8 cellular contexts compared by ENCODE assay signal in the genomic region with DNA sequence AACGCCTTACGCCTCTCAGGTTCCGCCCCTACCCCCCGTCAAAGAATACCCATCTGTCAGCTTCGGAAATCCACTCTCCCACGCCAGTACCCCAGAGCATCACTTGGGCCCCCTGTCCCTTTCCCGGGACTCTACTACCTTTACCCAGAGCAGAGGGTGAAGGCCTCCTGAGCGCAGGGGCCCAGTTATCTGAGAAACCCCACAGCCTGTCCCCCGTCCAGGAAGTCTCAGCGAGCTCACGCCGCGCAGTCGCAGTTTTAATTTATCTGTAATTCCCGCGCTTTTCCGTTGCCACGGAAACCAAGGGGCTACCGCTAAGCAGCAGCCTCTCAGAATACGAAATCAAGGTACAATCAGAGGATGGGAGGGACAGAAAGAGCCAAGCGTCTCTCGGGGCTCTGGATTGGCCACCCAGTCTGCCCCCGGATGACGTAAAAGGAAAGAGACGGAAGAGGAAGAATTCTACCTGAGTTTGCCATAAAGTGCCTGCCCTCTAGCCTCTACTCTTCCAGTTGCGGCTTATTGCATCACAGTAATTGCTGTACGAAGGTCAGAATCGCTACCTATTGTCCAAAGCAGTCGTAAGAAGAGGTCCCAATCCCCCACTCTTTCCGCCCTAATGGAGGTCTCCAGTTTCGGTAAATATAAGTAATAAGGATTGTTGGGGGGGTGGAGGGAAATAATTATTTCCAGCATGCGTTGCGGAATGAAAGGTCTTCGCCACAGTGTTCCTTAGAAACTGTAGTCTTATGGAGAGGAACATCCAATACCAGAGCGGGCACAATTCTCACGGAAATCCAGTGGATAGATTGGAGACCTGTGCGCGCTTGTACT. TPM values are rescaled to one million over a fixed set of nuclear protein-coding genes. Genes with fewer than 3 reads are reported as not detected.
DNase-seq lines count a peak whose midpoint lies in the region; ATAC-seq, FAIRE-seq and TF ChIP-seq lines count a peak whose summit lies in the region.

A gene (minus strand): TSS at position 232 of the 834 bp plus-strand sequence. CDS start 1,268 bp downstream, outside the sequence.

- no peaks in the 10 kb centered on the region for H3K9me3 ChIP-seq in HepG2 (ENCODE audit: low read length)

- no peaks in the 10 kb centered on the region; a peak in 1 of 5 replicates for H3K27me3 ChIP-seq in HepG2 (ENCODE audit: control insufficient read depth in 1 of 2, insufficient read depth in 2 of 2, low read length in 2 of 2)

- POLR2A ChIA-PET in HepG2 (lab: Yijun Ruan, JAX): interaction anchor here (0.6 to 3.5 kb wide), 17 partner anchors 9 to 1274 kb away, joined by 3 to 33 read pairs (median 8); a partner anchor contains a TSS

- peak; percentile 99 for FAIRE-seq in HepG2 (lab: Jason Lieb, UNC)

- peak within 1 kb of the TSS; percentile 99 for H3K9ac ChIP-seq in HepG2 (ENCODE audit: insufficient read depth, low read depth, low read length)

- TF ChIP-seq POLR2A in HepG2 (IDR thresholded peaks at IDR 0.05; ENCODE audit: insufficient read depth in 1 of 2, low read depth in 2 of 2, low read length in 2 of 2): peak; percentile 76 to 97

- ATAC-seq in GM19372 (IDR thresholded peaks at IDR 0.05; ENCODE audit: low read depth, unreplicated experiment): peak; percentile 99
- peak; percentile 77 for ATAC-seq in HG03558 (IDR thresholded peaks at IDR 0.05; ENCODE audit: extremely low read depth, unreplicated experiment)
- peak; percentile 91 for ATAC-seq in HepG2

- H2AFZ ChIP-seq in HepG2 (ENCODE audit: low read length): no peak within 1 kb of the TSS

- H4K20me1 ChIP-seq in HepG2 (ENCODE audit: insufficient read depth, low read length): no peaks in the 10 kb centered on the region; the same call in 1 of the 2 replicates

- peak within 1 kb of the TSS; percentile 95 for H3K27ac ChIP-seq in HepG2 (ENCODE audit: extremely low read length, insufficient read depth, low read length)

- under 1% methylated on average over 38 of the region's 38 CpGs for WGBS in HepG2 (ENCODE audit: low lambda C conversion rate)

- H3K4me1 ChIP-seq in HepG2 (ENCODE audit: insufficient read depth, low read length): peaks cover 53% of the 10 kb centered on the region

- H3K4me3 ChIP-seq in HepG2 (replicated peaks in 1 of 3; ENCODE audit: insufficient read depth in 1 of 3, low read depth in 2 of 3, low read length in 3 of 3): peak within 1 kb of the TSS; percentile 87 to 94 (median 91)

- TF ChIP-seq CTCF in HepG2 (CRISPR knock-in tag; IDR thresholded peaks at IDR 0.05): peak; percentile 23; the same call in 1 of the 2 replicates

- no TSS peak for BruUV-seq in HepG2 (replicated peaks; lab: Mats Ljungman, UMichigan)

- DNase-seq in C1 segment of cervical spinal cord (lab: John Stamatoyannopoulos, UW) (peak; percentile 17 to 96 (median 80)), NCI-H748 treated with DMSO at 0.1 percent for 48 hours (lab: John Stamatoyannopoulos, UW) (peak; percentile 97), dermis microvascular lymphatic vessel endothelial cell (ENCODE audit: low read depth in 2 of 2) (peak; percentile 98 to 99), HepG2 (ENCODE audit: low spot score) (peak; percentile 100)
- DNase-seq in activated CD4-positive, alpha-beta T cell treated with anti-CD3 and anti-CD28 coated beads, Interleukin-2, amount 50 U/mL, for 24 hours (ENCODE audit: low read depth in 1 of 2, low spot score in 1 of 2): peak; percentile 74 to 94
- peak; percentile 90 for DNase-seq in stimulated activated CD4-positive, alpha-beta T cell treated with anti-CD3 and anti-CD28 coated beads, Interleukin-4, amount 100 ng/mL, for 1 hour

- H3K36me3 ChIP-seq in HepG2 (replicated peaks in 1 of 2; ENCODE audit: control insufficient read depth in 1 of 2, insufficient read depth in 2 of 2, low read length in 2 of 2): peaks cover 4 to 20% of the 10 kb centered on the region in 2 experiments; a peak in 4 of 5 replicates

- peaks cover 57% of the 10 kb centered on the region for H3K79me2 ChIP-seq in HepG2 (ENCODE audit: insufficient read depth, low read length)

- H3K4me2 ChIP-seq in HepG2 (ENCODE audit: low read depth, low read length): peak within 1 kb of the TSS; percentile 92

- peak; percentile 55; the same call in 1 of the 2 replicates for TF ChIP-seq RAD21 in HepG2 (CRISPR knock-in tag; IDR thresholded peaks at IDR 0.05)

- in situ Hi-C loops in HepG2 (cut with HindIII; ENCODE audit: extremely low pct_ligation_motif_present, low pct_unique_long_range_greater_than_20kb): no loop called here

- TF ChIP-seq EP300 in HepG2 (IDR thresholded peaks at IDR 0.05; ENCODE audit: low read depth in 2 of 2, low read length in 2 of 2) (peak; percentile 45 to 73; a peak in 2 of 4 replicates), HepG2 (CRISPR knock-in tag; IDR thresholded peaks at IDR 0.05; ENCODE audit: borderline replicate concordance) (peak; percentile 71)

- intact Hi-C loops in HepG2 (cut with micrococcal nuclease; ENCODE audit: unreplicated experiment): loop anchor here (1.0 kb wide), 1 partner anchor 45 kb away; no protein-coding TSS in a partner anchor

- CTCF ChIA-PET in HepG2 (lab: Yijun Ruan, JAX; ENCODE audit: low intra/inter-chr PET ratio, low total read pairs): no interaction called here

TF ChIP-seq in HepG2, 621 proteins besides CTCF, POLR2A, EP300 and RAD21 (continues in another document):
- TF ChIP-seq, protein P1, sequence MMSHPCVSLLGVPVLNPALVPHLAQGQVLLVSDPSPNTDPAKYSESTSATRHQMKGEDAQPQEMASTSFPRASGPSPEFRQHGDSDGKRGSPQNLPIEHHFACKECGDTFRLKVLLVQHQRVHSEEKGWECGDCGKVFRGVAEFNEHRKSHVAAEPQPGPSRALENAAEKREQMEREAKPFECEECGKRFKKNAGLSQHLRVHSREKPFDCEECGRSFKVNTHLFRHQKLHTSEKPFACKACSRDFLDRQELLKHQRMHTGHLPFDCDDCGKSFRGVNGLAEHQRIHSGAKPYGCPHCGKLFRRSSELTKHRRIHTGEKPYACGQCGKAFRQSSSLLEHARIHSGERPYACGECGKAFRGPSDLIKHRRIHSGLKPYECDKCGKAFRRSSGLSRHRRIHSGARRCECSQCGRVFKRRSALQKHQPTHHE (CRISPR knock-in tag; IDR thresholded peaks at IDR 0.05; ENCODE audit: borderline replicate concordance): 0 out of 2 replicates have a peak, but pooled peaks have one; percentile 90
- TF ChIP-seq KDM2A (CRISPR knock-in tag; IDR thresholded peaks at IDR 0.05; ENCODE audit: borderline replicate concordance, low read depth) (peak; percentile 32; the same call in 1 of the 2 replicates), ZNF460 (CRISPR knock-in tag; IDR thresholded peaks at IDR 0.05; ENCODE audit: borderline replicate concordance) (no peak), ZNF282 (IDR thresholded peaks at IDR 0.05; ENCODE audit: partially characterized antibody) (no peak), ZNF572 (CRISPR knock-in tag; IDR thresholded peaks at IDR 0.05) (0 out of 2 replicates have a peak, but pooled peaks have one; percentile 68), ZSCAN22 (CRISPR knock-in tag; IDR thresholded peaks at IDR 0.05) (0 out of 2 replicates have a peak, but pooled peaks have one; percentile 51), SIX1 (CRISPR knock-in tag; IDR thresholded peaks at IDR 0.05; ENCODE audit: borderline replicate concordance) (no peak), ZBTB21 (CRISPR knock-in tag; IDR thresholded peaks at IDR 0.05) (peak; percentile 97), KDM1A (CRISPR knock-in tag; IDR thresholded peaks at IDR 0.05) (no peak)
- TF ChIP-seq, protein P2, sequence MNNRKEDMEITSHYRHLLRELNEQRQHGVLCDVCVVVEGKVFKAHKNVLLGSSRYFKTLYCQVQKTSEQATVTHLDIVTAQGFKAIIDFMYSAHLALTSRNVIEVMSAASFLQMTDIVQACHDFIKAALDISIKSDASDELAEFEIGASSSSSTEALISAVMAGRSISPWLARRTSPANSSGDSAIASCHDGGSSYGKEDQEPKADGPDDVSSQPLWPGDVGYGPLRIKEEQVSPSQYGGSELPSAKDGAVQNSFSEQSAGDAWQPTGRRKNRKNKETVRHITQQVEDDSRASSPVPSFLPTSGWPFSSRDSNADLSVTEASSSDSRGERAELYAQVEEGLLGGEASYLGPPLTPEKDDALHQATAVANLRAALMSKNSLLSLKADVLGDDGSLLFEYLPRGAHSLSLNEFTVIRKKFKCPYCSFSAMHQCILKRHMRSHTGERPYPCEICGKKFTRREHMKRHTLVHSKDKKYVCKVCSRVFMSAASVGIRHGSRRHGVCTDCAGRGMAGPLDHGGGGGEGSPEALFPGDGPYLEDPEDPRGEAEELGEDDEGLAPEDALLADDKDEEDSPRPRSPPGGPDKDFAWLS (CRISPR knock-in tag; IDR thresholded peaks at IDR 0.05; ENCODE audit: borderline replicate concordance): no peak

RNA-seq across cellular contexts. Expression of the gene that starts here (rescaled TPM):
- 7.7 and 15.8 TPM in 2 replicates for total RNA-seq in dermis microvascular lymphatic vessel endothelial cell
- 37.5 and 56.0 TPM in 2 replicates for total RNA-seq in HepG2 (2016; rRNA removed; fragmentation: Illumina TruSeq; extraction: Trizol)
- total RNA-seq in HepG2 (2016; cell fraction: cytosol; rRNA removed; fragmentation: Illumina TruSeq; extraction: Trizol; ENCODE audit: low read depth): 16.6 and 20.8 TPM in 2 replicates
- 33.8 and 58.4 TPM in 2 replicates for total RNA-seq in HepG2 (2016; cell fraction: insoluble cytoplasmic fraction; rRNA removed; fragmentation: Illumina TruSeq; extraction: Trizol)
- 19.3 and 20.3 TPM in 2 replicates for total RNA-seq in HepG2 (2016; cell fraction: membrane; rRNA removed; fragmentation: Illumina TruSeq; extraction: Trizol)
- 37.0 and 37.3 TPM in 2 replicates for total RNA-seq in HepG2 (2016; cell fraction: nucleus; rRNA removed; fragmentation: Illumina TruSeq; extraction: Trizol)
- polyA plus RNA-seq in HepG2 (2011; rRNA removed): 11.7 and 13.3 TPM in 2 replicates
- 6.1 and 11.1 TPM in 2 replicates for polyA plus RNA-seq in HepG2 (2011; cell fraction: cytosol; rRNA removed)
- 9.8 and 16.5 TPM in 2 replicates for polyA plus RNA-seq in HepG2 (2011; cell fraction: nucleus; rRNA removed)
- 5.2 and 10.0 TPM in 2 replicates for polyA plus RNA-seq in HepG2 (2012)
- 1.1 TPM in 2 replicates for polyA plus RNA-seq in HepG2 (2016; cell fraction: cytosol; fragmentation: Illumina TruSeq; extraction: Trizol; ENCODE audit: low read depth)
- 25.6 and 29.6 TPM in 2 replicates for polyA plus RNA-seq in HepG2 (2016; cell fraction: insoluble cytoplasmic fraction; fragmentation: Illumina TruSeq; extraction: Trizol; ENCODE audit: low read depth)
- 3.8 and 3.9 TPM in 2 replicates for polyA plus RNA-seq in HepG2 (2016; cell fraction: membrane; fragmentation: Illumina TruSeq; extraction: Trizol; ENCODE audit: low read depth)
- 39.1 and 42.0 TPM in 2 replicates for polyA plus RNA-seq in HepG2 (2016; cell fraction: nucleus; fragmentation: Illumina TruSeq; extraction: Trizol; ENCODE audit: insufficient read depth, low read depth)
- polyA minus RNA-seq in HepG2 (2011; rRNA and poly(A)+ RNA removed; ENCODE audit: low replicate concordance): 45.8 and 194 TPM in 2 replicates
- 13.8 and 15.9 TPM in 2 replicates for polyA minus RNA-seq in HepG2 (2011; cell fraction: cytosol; rRNA and poly(A)+ RNA removed)
- polyA minus RNA-seq in HepG2 (2011; cell fraction: nucleus; rRNA and poly(A)+ RNA removed): 29.7 and 36.7 TPM in 2 replicates

Comparison
In these comparisons a context has a peak if more than half of its experiments do, and no peak if none do; other contexts are left out.
1. Peak in every context shown above with its lines: DNase-seq, ATAC-seq, H3K4me3 ChIP-seq and H3K27ac ChIP-seq.